ENCODE assay signal across 23 cellular contexts in the genomic region with DNA sequence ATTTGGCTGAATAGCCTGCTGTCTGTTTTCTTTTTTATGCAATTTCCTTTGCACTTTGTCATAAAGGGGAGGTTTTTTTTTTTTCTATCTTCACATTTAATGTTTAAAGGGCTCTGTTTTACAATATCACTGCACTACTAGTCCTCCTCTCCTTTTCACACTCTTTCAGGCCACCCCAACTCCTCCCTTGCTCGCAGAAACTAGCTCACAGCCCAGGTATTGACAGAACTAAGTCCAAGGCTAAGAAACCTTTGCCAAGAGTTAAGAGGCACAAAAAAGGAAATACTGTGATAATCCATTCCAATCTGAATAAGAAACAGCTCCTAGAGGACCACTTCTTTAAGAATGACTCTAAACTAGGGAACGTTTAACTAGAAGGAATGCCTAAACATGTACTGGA. TPM values are rescaled to one million over a fixed set of nuclear protein-coding genes. Genes with fewer than 3 reads are reported as not detected.
DNase-seq lines count a peak whose midpoint lies in the region; ATAC-seq and TF ChIP-seq lines count a peak whose summit lies in the region.
"Had no signal": no experiment of that assay in that cellular context is flagged by ENCODE, and none has a peak within 500 bp of the region (broad histone marks: within the 10 kb centered on the region; RNA-seq: fewer than 3 reads in every experiment).

No MANE protein-coding gene starts in this region.

- H3K27ac ChIP-seq in HUES64 (ENCODE audit: low read depth, low read length): no peak overlapping the region
- H3K27ac ChIP-seq in caudate nucleus (ENCODE audit: low read depth, low read length): no peak overlapping the region
- H3K27ac ChIP-seq in right atrium auricular region: no peak overlapping the region
- H3K27ac ChIP-seq: neutrophil, SJCRH30 had no signal

- peaks cover 25% of the 10 kb centered on the region for H3K4me1 Mint-ChIP-seq in endothelial cell (ENCODE audit: unreplicated experiment)
- H3K4me1 Mint-ChIP-seq in mesothelial cell of epicardium: peaks cover 26% of the 10 kb centered on the region
- H3K4me1 Mint-ChIP-seq in immature natural killer cell: no peaks in the 10 kb centered on the region

- H3K27me3 Mint-ChIP-seq in endothelial cell (ENCODE audit: unreplicated experiment): peaks cover 19% of the 10 kb centered on the region
- H3K27me3 Mint-ChIP-seq in mesothelial cell of epicardium (ENCODE audit: low read depth): peaks cover 90% of the 10 kb centered on the region
- H3K27me3 Mint-ChIP-seq in immature natural killer cell (ENCODE audit: low read depth in 3 of 3): peaks cover 2 to 13% (median 6%) of the 10 kb centered on the region in 3 donors

- peak overlapping the region; percentile 76 for H3K4me2 ChIP-seq in skeletal muscle satellite cell (ENCODE audit: low read length)

- no peak overlapping the region; the same call in 1 of the 2 replicates for H3K9ac ChIP-seq in HUES64 (ENCODE audit: low read depth, low read length)
- no peak overlapping the region for H3K9ac ChIP-seq in skeletal muscle satellite cell (ENCODE audit: low read depth, low read length)

- H3K9me3 ChIP-seq in HUES64 (ENCODE audit: insufficient read depth, low read depth, low read length): no peaks in the 10 kb centered on the region
- no peaks in the 10 kb centered on the region for H3K9me3 ChIP-seq in skeletal muscle satellite cell (replicated peaks; ENCODE audit: low read length)
- H3K9me3 ChIP-seq in right atrium auricular region: no peaks in the 10 kb centered on the region
- H3K9me3 ChIP-seq: neutrophil, SJCRH30 had no signal

- H3K4me3 ChIP-seq in HUES64 (ENCODE audit: low read length) (peak overlapping the region; percentile 58), skeletal muscle satellite cell (ENCODE audit: low read length) (no peak overlapping the region), right atrium auricular region (no peak overlapping the region)

- H3K4me3 Mint-ChIP-seq in endothelial cell (ENCODE audit: unreplicated experiment) (peak overlapping the region; percentile 88), mesothelial cell of epicardium (peak overlapping the region; percentile 72), immature natural killer cell (no peak overlapping the region)
- H3K4me3 Mint-ChIP-seq: activated CD8-positive, alpha-beta T cell treated with anti-CD3 and anti-CD28 coated beads, Interleukin-2, amount 10 ng/mL, durations not matched to agents 7 days and 5 days; activated T-cell treated with anti-CD3 and anti-CD28 coated beads, Interleukin-2, amount 50 U/mL, for 4 hours; dendritic cell treated with granulocyte-macrophage colony-stimulating factor and Interleukin-4, amounts not matched to agents 40 ng/mL and 50 ng/mL, for 4 days had no signal

- H3K9me3 Mint-ChIP-seq in endothelial cell (ENCODE audit: unreplicated experiment) (no peaks in the 10 kb centered on the region), mesothelial cell of epicardium (no peaks in the 10 kb centered on the region), immature natural killer cell (peaks cover 6 to 36% (median 22%) of the 10 kb centered on the region in 6 donors)
- H3K9me3 Mint-ChIP-seq: dendritic cell treated with granulocyte-macrophage colony-stimulating factor and Interleukin-4, amounts not matched to agents 40 ng/mL and 50 ng/mL, for 4 days had no signal

- peaks cover 60% of the 10 kb centered on the region for H3K27me3 ChIP-seq in HUES64 (ENCODE audit: insufficient read depth, low read length)
- H3K27me3 ChIP-seq in skeletal muscle satellite cell (ENCODE audit: control insufficient read depth, insufficient read depth, low read length): peaks cover 37% of the 10 kb centered on the region
- H3K27me3 ChIP-seq in right atrium auricular region: peaks cover 0 to 12% of the 10 kb centered on the region in 2 donors

- TF ChIP-seq CTCF in endothelial cell (IDR thresholded peaks at IDR 0.05; ENCODE audit: unreplicated experiment) (no peak), mesothelial cell of epicardium (IDR thresholded peaks at IDR 0.05; ENCODE audit: unreplicated experiment) (no peak), right atrium auricular region (IDR thresholded peaks at IDR 0.05) (no peak)

- H3K36me3 Mint-ChIP-seq in endothelial cell (ENCODE audit: low read depth, unreplicated experiment): no peaks in the 10 kb centered on the region
- H3K36me3 Mint-ChIP-seq in mesothelial cell of epicardium: no peaks in the 10 kb centered on the region
- H3K36me3 Mint-ChIP-seq in immature natural killer cell: no peaks in the 10 kb centered on the region

- no peak for ATAC-seq in GM21367 (IDR thresholded peaks at IDR 0.05; ENCODE audit: unreplicated experiment)
- ATAC-seq: activated CD8-positive, alpha-beta T cell treated with anti-CD3 and anti-CD28 coated beads, Interleukin-2, amount 10 ng/mL, durations not matched to agents 7 days and 5 days; activated naive CD4-positive, alpha-beta T cell treated with anti-CD3 and anti-CD28 coated beads, Interleukin-2, amount 50 U/mL, for 72 hours; activated T-cell treated with anti-CD3 and anti-CD28 coated beads, Interleukin-2, amount 50 U/mL, for 4 hours; esophagus mucosa; stimulated activated naive CD8-positive, alpha-beta T cell treated with anti-CD3 and anti-CD28 coated beads, Interleukin-15, amount 100 ng/mL, for 72 hours had no signal

- H3K4me1 ChIP-seq in HUES64 (ENCODE audit: insufficient read depth, low read length) (peaks cover 27% of the 10 kb centered on the region), skeletal muscle satellite cell (ENCODE audit: control insufficient read depth, insufficient read depth, low read length) (peaks cover 11% of the 10 kb centered on the region), right atrium auricular region (peaks cover 0 to 20% of the 10 kb centered on the region in 2 donors)

- WGBS in HUES64: 7% methylated on average over 2 of the region's 2 CpGs

- H3K36me3 ChIP-seq in HUES64 (ENCODE audit: insufficient read depth, low read length) (no peaks in the 10 kb centered on the region), skeletal muscle satellite cell (ENCODE audit: insufficient read depth, low read length) (no peaks in the 10 kb centered on the region), right atrium auricular region (no peaks in the 10 kb centered on the region)
- H3K36me3 ChIP-seq: neutrophil, SJCRH30 had no signal

- DNase-seq in endothelial cell (ENCODE audit: low spot score) (no peak), mesothelial cell of epicardium (ENCODE audit: low spot score in 2 of 2, unreplicated experiment in 2 of 2) (no peak), immature natural killer cell (no peak), caudate nucleus (lab: John Stamatoyannopoulos, UW) (no peak), right atrium auricular region (ENCODE audit: low spot score) (no peak)
- DNase-seq: activated CD8-positive, alpha-beta T cell treated with anti-CD3 and anti-CD28 coated beads, Interleukin-2, amount 10 ng/mL, durations not matched to agents 7 days and 5 days; activated T-cell treated with anti-CD3 and anti-CD28 coated beads, Interleukin-2, amount 50 U/mL, for 4 hours; CD8-positive, alpha-beta memory T cell; DND-41; KG1; NCI-H1048; NCI-H2107; SJCRH30; stimulated activated CD4-positive, alpha-beta T cell treated with anti-CD3 and anti-CD28 coated beads, Interleukin-2, amount 100 ng/mL, for 24 hours; stimulated activated naive CD8-positive, alpha-beta T cell treated with anti-CD3 and anti-CD28 coated beads, Interleukin-15, amount 100 ng/mL, for 72 hours; T-helper 2 cell had no signal

- no peak overlapping the region for H3K27ac Mint-ChIP-seq in endothelial cell (ENCODE audit: unreplicated experiment)
- H3K27ac Mint-ChIP-seq in mesothelial cell of epicardium: no peak overlapping the region
- no peak overlapping the region for H3K27ac Mint-ChIP-seq in immature natural killer cell
- H3K27ac Mint-ChIP-seq: activated CD8-positive, alpha-beta T cell treated with anti-CD3 and anti-CD28 coated beads, Interleukin-2, amount 10 ng/mL, durations not matched to agents 7 days and 5 days; activated naive CD4-positive, alpha-beta T cell treated with anti-CD3 and anti-CD28 coated beads, Interleukin-2, amount 50 U/mL, for 72 hours; CD8-positive, alpha-beta memory T cell; dendritic cell treated with granulocyte-macrophage colony-stimulating factor and Interleukin-4, amounts not matched to agents 40 ng/mL and 50 ng/mL, for 4 days had no signal

RNA-seq across cellular contexts. Expression of gene FGF10, which starts 1.1 kb away (rescaled TPM):
- polyA plus RNA-seq in HUES64 (2013, experiment 1 of 2): 0.80 TPM
- polyA plus RNA-seq in HUES64 (2013, experiment 2 of 2): 1.8 TPM
- total RNA-seq in endothelial cell (ENCODE audit: unreplicated experiment): 0.15 TPM
- 0.22 to 0.31 TPM in 2 of 3 replicates, not detected in the other for total RNA-seq in mesothelial cell of epicardium
- not detected in 2 replicates for total RNA-seq in skeletal muscle satellite cell (2012; rRNA removed)
- not detected for polyA plus RNA-seq in immature natural killer cell
- total RNA-seq in right atrium auricular region: under 1 TPM; 0.19 to 0.75 TPM
- total RNA-seq: activated CD8-positive, alpha-beta T cell treated with anti-CD3 and anti-CD28 coated beads, Interleukin-2, amount 10 ng/mL, durations not matched to agents 7 days and 5 days; activated naive CD4-positive, alpha-beta T cell treated with anti-CD3 and anti-CD28 coated beads, Interleukin-2, amount 50 U/mL, for 72 hours; activated T-cell treated with anti-CD3 and anti-CD28 coated beads, Interleukin-2, amount 50 U/mL, for 4 hours; CD8-positive, alpha-beta memory T cell had no signal
- polyA plus RNA-seq: CD8-positive, alpha-beta memory T cell had no signal

Comparison
In these comparisons a context has a peak if more than half of its experiments do, and no peak if none do; other contexts are left out.
1. H3K4me3 Mint-ChIP-seq: peak in endothelial cell (single experiment) and mesothelial cell of epicardium (single experiment); none in immature natural killer cell (0 of 5).